In genomic region chr16:54201200-54201599, GRCh38 we compare ENCODE assay signal across 1 cellular context.
TF ChIP-seq lines count a peak whose summit lies in the region.

No MANE protein-coding gene starts in this region.

TF ChIP-seq in HCT116, 20 proteins besides CTCF, POLR2A, EP300 and RAD21 (continued from another document):
- TF ChIP-seq ZBTB33 (IDR thresholded peaks at IDR 0.05; ENCODE audit: extremely low read depth, insufficient replicate concordance, low read length) = no peak
- no peak for TF ChIP-seq ZFX (IDR thresholded peaks at IDR 0.05)
- no peak for TF ChIP-seq EZH2 (IDR thresholded peaks at IDR 0.05)
- TF ChIP-seq ATF3 (IDR thresholded peaks at IDR 0.05) = no peak
